Comparison of ENCODE assay signal across 1 cellular context in the genomic region with DNA sequence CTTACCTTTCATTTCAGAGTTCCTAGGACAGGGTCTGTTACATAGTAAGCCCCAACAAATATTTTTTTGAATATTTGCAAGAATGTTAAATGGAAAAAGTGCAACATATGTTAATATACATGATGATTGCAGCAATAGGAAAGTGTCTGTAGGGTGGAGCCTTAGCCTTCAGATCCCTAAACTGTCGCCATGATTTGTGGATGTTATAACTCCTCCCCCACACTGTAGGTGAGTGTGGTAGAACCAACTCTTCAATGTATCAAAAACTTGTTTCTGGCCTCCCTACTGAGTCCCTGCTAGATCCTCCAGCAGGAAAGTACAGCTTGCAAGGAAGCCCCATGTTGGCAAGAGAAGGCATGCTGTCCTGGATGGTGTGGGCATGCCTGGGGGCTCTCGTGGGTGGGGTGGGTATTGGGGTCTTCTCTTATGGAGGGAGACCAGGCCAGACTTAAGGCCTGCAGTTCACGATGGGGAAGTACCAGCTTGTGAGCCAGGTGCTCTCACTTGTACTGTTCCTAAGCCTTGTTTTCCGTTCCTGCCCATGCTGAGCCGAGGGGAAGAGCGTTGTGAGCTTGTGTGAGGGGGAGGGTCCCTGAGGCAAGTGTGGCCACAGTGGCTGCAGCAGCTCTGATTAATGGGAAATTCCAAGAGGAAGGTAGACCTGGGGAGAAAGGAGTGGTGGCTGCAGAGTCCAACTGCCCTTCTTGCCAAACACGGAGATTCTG.
TF ChIP-seq lines count a peak whose summit lies in the region.

No MANE protein-coding gene starts in this region.

TF ChIP-seq in SK-N-SH treated with all-trans-retinoic acid at 6 μM for 48 hours, 23 proteins besides CTCF, POLR2A, EP300 and RAD21 (continued from another document):
- no peak for TF ChIP-seq CREB5 (CRISPR knock-in tag; IDR thresholded peaks at IDR 0.05; ENCODE audit: low read depth)
- no peak for TF ChIP-seq PPARA (CRISPR knock-in tag; IDR thresholded peaks at IDR 0.05; ENCODE audit: borderline replicate concordance)
- no peak for TF ChIP-seq ZNF70 (CRISPR knock-in tag; IDR thresholded peaks at IDR 0.05)
- TF ChIP-seq, protein P1, sequence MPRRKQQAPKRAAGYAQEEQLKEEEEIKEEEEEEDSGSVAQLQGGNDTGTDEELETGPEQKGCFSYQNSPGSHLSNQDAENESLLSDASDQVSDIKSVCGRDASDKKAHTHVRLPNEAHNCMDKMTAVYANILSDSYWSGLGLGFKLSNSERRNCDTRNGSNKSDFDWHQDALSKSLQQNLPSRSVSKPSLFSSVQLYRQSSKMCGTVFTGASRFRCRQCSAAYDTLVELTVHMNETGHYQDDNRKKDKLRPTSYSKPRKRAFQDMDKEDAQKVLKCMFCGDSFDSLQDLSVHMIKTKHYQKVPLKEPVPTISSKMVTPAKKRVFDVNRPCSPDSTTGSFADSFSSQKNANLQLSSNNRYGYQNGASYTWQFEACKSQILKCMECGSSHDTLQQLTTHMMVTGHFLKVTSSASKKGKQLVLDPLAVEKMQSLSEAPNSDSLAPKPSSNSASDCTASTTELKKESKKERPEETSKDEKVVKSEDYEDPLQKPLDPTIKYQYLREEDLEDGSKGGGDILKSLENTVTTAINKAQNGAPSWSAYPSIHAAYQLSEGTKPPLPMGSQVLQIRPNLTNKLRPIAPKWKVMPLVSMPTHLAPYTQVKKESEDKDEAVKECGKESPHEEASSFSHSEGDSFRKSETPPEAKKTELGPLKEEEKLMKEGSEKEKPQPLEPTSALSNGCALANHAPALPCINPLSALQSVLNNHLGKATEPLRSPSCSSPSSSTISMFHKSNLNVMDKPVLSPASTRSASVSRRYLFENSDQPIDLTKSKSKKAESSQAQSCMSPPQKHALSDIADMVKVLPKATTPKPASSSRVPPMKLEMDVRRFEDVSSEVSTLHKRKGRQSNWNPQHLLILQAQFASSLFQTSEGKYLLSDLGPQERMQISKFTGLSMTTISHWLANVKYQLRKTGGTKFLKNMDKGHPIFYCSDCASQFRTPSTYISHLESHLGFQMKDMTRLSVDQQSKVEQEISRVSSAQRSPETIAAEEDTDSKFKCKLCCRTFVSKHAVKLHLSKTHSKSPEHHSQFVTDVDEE (CRISPR knock-in tag; IDR thresholded peaks at IDR 0.05), result no peak
- TF ChIP-seq TCF4 (CRISPR knock-in tag; IDR thresholded peaks at IDR 0.05; ENCODE audit: borderline replicate concordance), result no peak
